In the genomic region with DNA sequence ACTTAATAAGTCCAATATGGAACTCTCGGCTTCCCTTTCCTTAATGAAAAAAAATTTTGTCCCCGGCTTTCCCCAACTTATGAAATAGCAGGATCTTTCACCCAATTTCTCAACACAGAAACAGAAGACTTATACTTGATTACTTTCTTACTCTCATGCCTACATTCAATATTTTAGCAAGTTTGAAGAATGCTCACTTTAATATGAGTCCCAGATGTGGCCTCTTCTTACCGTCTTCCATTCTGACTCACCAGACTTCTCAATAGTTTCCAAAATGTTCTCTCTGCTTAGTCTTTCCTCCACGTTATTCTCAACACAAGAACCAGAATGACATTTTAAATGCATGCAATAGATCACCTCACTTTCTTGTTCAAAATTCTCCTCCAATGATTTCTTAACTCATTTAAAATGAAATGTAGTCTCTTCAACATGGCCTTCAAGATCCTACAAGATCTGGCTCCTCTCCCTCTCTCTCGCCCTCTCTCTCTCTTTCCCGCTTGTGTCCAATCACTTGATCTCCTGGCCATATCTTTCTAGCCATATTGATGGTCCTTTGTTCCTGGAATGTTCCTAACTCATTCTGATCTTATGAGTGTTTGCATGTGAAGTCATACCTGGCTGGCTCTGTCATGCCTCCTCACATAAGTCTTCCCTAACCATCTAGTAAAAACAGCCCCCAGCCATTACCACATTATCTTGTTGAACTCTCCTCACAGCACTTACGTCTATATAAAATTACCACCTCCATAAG, we compare ENCODE assay signal across 33 cellular contexts.
A peak's percentile ranks its signal among the peaks of the same experiment; 100 is the strongest.
DNase-seq lines count a peak whose midpoint lies in the region; ATAC-seq and TF ChIP-seq lines count a peak whose summit lies in the region.
"Had no signal": no experiment of that assay in that cellular context is flagged by ENCODE, and none has a peak within 500 bp of the region (broad histone marks: within the 10 kb centered on the region; RNA-seq: fewer than 3 reads in every experiment).

No MANE protein-coding gene starts in this region.

- no peaks in the 10 kb centered on the region for H3K79me2 ChIP-seq in MM.1S (ENCODE audit: low read length)

- H3K4me3 Mint-ChIP-seq in activated naive CD8-positive, alpha-beta T cell treated with anti-CD3 and anti-CD28 coated beads, Interleukin-2, amount 50 U/mL, for 24 hours = no peak overlapping the region
- no peak overlapping the region for H3K4me3 Mint-ChIP-seq in activated naive CD8-positive, alpha-beta T cell treated with anti-CD3 and anti-CD28 coated beads for 36 hours
- H3K4me3 Mint-ChIP-seq: activated naive CD8-positive, alpha-beta T cell treated with anti-CD3 and anti-CD28 coated beads, Interleukin-2, amount 10 ng/mL, durations not matched to agents 7 days and 5 days; activated T-cell treated with anti-CD3 and anti-CD28 coated beads, Interleukin-2, amount 50 U/mL, for 24 hours; CD8-positive, alpha-beta T cell; endodermal cell; memory B cell; T-helper 17 cell had no signal

- no peak for TF ChIP-seq EP300 in suprapubic skin (IDR thresholded peaks at IDR 0.05)

- TF ChIP-seq CTCF in foreskin fibroblast (IDR thresholded peaks at IDR 0.05; ENCODE audit: low read depth, low read length) (no peak), suprapubic skin (IDR thresholded peaks at IDR 0.05) (no peak), MM.1S (IDR thresholded peaks at IDR 0.05; ENCODE audit: low read length) (no peak)

- DNase-seq in activated naive CD8-positive, alpha-beta T cell treated with anti-CD3 and anti-CD28 coated beads, Interleukin-2, amount 50 U/mL, for 24 hours = no peak
- DNase-seq in activated naive CD8-positive, alpha-beta T cell treated with anti-CD3 and anti-CD28 coated beads for 36 hours = no peak
- DNase-seq in adipocyte (ENCODE audit: low read depth) (peak; percentile 77), foreskin fibroblast (peak; percentile 50 to 79), suprapubic skin (ENCODE audit: low spot score in 2 of 2) (no peak), HuH-7 (ENCODE audit: low spot score) (no peak), MM.1S (no peak), NCI-H2029 treated with DMSO at 0.1 percent for 48 hours (lab: John Stamatoyannopoulos, UW) (no peak)
- DNase-seq: activated CD4-positive, CD25-positive, alpha-beta regulatory T cell; activated gamma-delta T cell; activated naive CD8-positive, alpha-beta T cell treated with anti-CD3 and anti-CD28 coated beads, Interleukin-2, amount 10 ng/mL, durations not matched to agents 7 days and 5 days; activated T-cell treated with anti-CD3 and anti-CD28 coated beads, Interleukin-2, amount 50 U/mL, for 24 hours; CD8-positive, alpha-beta T cell; cerebellar nuclear complex; dermis blood vessel endothelial cell; endodermal cell; GOT3; hippocampal formation; NCI-H1436; NCI-H2081 treated with DMSO at 0.1 percent for 48 hours; NCI-H226; NCI-H526 treated with DMSO at 0.1 percent for 48 hours; NK-92 treated with Interleukin-12 subunit alpha and Interleukin-12 subunit beta, amount 100 ng/mL, for 24 hours; stimulated activated naive CD4-positive, alpha-beta T cell; T-helper 17 cell; testis had no signal

- H3K9me3 ChIP-seq in adipocyte (ENCODE audit: control insufficient read depth, low read length) (peaks cover 7% of the 10 kb centered on the region), suprapubic skin (peaks cover 4% of the 10 kb centered on the region), MM.1S (replicated peaks; ENCODE audit: insufficient read depth, low read length) (no peaks in the 10 kb centered on the region)
- H3K9me3 ChIP-seq: testis had no signal

- H3K9me2 ChIP-seq in MM.1S (replicated peaks; ENCODE audit: insufficient read depth, low read length) = no peaks in the 10 kb centered on the region

- H3K27me3 ChIP-seq in adipocyte (replicated peaks; ENCODE audit: control insufficient read depth, insufficient read depth, low read length) (no peaks in the 10 kb centered on the region), suprapubic skin (no peaks in the 10 kb centered on the region), MM.1S (replicated peaks; ENCODE audit: insufficient read depth, low read length) (no peaks in the 10 kb centered on the region)
- H3K27me3 ChIP-seq: esophagus muscularis mucosa, testis had no signal

- TF ChIP-seq POLR2A in suprapubic skin (IDR thresholded peaks at IDR 0.05) = no peak

- H3K4me2 ChIP-seq in MM.1S (ENCODE audit: low read depth, low read length) = no peak overlapping the region
- H3K4me2 ChIP-seq: KMS-11 had no signal

- peaks cover 6% of the 10 kb centered on the region for H3K4me1 Mint-ChIP-seq in activated naive CD8-positive, alpha-beta T cell treated with anti-CD3 and anti-CD28 coated beads, Interleukin-2, amount 50 U/mL, for 24 hours
- H3K4me1 Mint-ChIP-seq in activated naive CD8-positive, alpha-beta T cell treated with anti-CD3 and anti-CD28 coated beads for 36 hours = peaks cover 6% of the 10 kb centered on the region
- H3K4me1 Mint-ChIP-seq: activated naive CD8-positive, alpha-beta T cell treated with anti-CD3 and anti-CD28 coated beads, Interleukin-2, amount 10 ng/mL, durations not matched to agents 7 days and 5 days; endodermal cell; T-helper 17 cell had no signal

- no peaks in the 10 kb centered on the region for H4K20me1 ChIP-seq in MM.1S (ENCODE audit: insufficient read depth, low read length)

- H3K27ac ChIP-seq in suprapubic skin = peak overlapping the region; percentile 8
- no peak overlapping the region for H3K27ac ChIP-seq in MM.1S (ENCODE audit: low read length)
- H3K27ac ChIP-seq: 22Rv1, esophagus muscularis mucosa, HL-60, KMS-11, testis had no signal

- H3K4me3 ChIP-seq in adipocyte (ENCODE audit: low read length) (peak overlapping the region; percentile 64), foreskin fibroblast (ENCODE audit: low read depth in 1 of 2, low read length in 2 of 2) (no peak overlapping the region), suprapubic skin (no peak overlapping the region), MM.1S (ENCODE audit: low read length) (no peak overlapping the region)
- H3K4me3 ChIP-seq: esophagus muscularis mucosa, skin epidermis, testis had no signal

- H3F3A ChIP-seq in MM.1S (ENCODE audit: insufficient read depth, low read length) = no peaks in the 10 kb centered on the region

- WGBS in suprapubic skin = 71% methylated on average over 7 of the region's 7 CpGs

- H3K36me3 ChIP-seq in adipocyte (ENCODE audit: control insufficient read depth, insufficient read depth, low read length, severe bottlenecking) = no peaks in the 10 kb centered on the region
- no peaks in the 10 kb centered on the region for H3K36me3 ChIP-seq in suprapubic skin
- H3K36me3 ChIP-seq in MM.1S (replicated peaks; ENCODE audit: insufficient read depth, low read length) = no peaks in the 10 kb centered on the region
- H3K36me3 ChIP-seq: esophagus muscularis mucosa had no signal

- H2AFZ ChIP-seq in MM.1S (ENCODE audit: low read length) = no peak overlapping the region

- peak; percentile 53 for ATAC-seq in activated naive CD8-positive, alpha-beta T cell treated with anti-CD3 and anti-CD28 coated beads, Interleukin-2, amount 50 U/mL, for 24 hours
- ATAC-seq: CD8-positive, alpha-beta T cell; Right ventricle myocardium inferior; T-helper 17 cell had no signal

- peak overlapping the region; percentile 63 for H3K9ac ChIP-seq in adipocyte (ENCODE audit: low read length)
- H3K9ac ChIP-seq in MM.1S (ENCODE audit: low read length) = no peak overlapping the region
- H3K9ac ChIP-seq: KMS-11 had no signal

- H3K27ac Mint-ChIP-seq in activated naive CD8-positive, alpha-beta T cell treated with anti-CD3 and anti-CD28 coated beads, Interleukin-2, amount 50 U/mL, for 24 hours = no peak overlapping the region
- no peak overlapping the region for H3K27ac Mint-ChIP-seq in activated naive CD8-positive, alpha-beta T cell treated with anti-CD3 and anti-CD28 coated beads for 36 hours
- H3K27ac Mint-ChIP-seq: activated naive CD8-positive, alpha-beta T cell treated with anti-CD3 and anti-CD28 coated beads, Interleukin-2, amount 10 ng/mL, durations not matched to agents 7 days and 5 days; activated T-cell treated with anti-CD3 and anti-CD28 coated beads, Interleukin-2, amount 50 U/mL, for 24 hours; CD8-positive, alpha-beta T cell; endodermal cell; memory B cell; T-helper 17 cell had no signal

- peaks cover 10% of the 10 kb centered on the region for H3K9me3 Mint-ChIP-seq in activated naive CD8-positive, alpha-beta T cell treated with anti-CD3 and anti-CD28 coated beads, Interleukin-2, amount 50 U/mL, for 24 hours
- H3K9me3 Mint-ChIP-seq in activated naive CD8-positive, alpha-beta T cell treated with anti-CD3 and anti-CD28 coated beads for 36 hours = peaks cover 6% of the 10 kb centered on the region
- H3K9me3 Mint-ChIP-seq: activated T-cell treated with anti-CD3 and anti-CD28 coated beads, Interleukin-2, amount 50 U/mL, for 24 hours had no signal

- H3K27me3 Mint-ChIP-seq in activated naive CD8-positive, alpha-beta T cell treated with anti-CD3 and anti-CD28 coated beads, Interleukin-2, amount 50 U/mL, for 24 hours = peaks cover 6% of the 10 kb centered on the region
- H3K27me3 Mint-ChIP-seq in activated naive CD8-positive, alpha-beta T cell treated with anti-CD3 and anti-CD28 coated beads for 36 hours = peaks cover 3% of the 10 kb centered on the region
- H3K27me3 Mint-ChIP-seq: memory B cell had no signal

- H3K36me3 Mint-ChIP-seq in activated naive CD8-positive, alpha-beta T cell treated with anti-CD3 and anti-CD28 coated beads, Interleukin-2, amount 50 U/mL, for 24 hours (ENCODE audit: low read depth) = no peaks in the 10 kb centered on the region
- peaks cover 3% of the 10 kb centered on the region for H3K36me3 Mint-ChIP-seq in activated naive CD8-positive, alpha-beta T cell treated with anti-CD3 and anti-CD28 coated beads for 36 hours
- H3K36me3 Mint-ChIP-seq: CD8-positive, alpha-beta T cell had no signal

- H3K4me1 ChIP-seq in adipocyte (ENCODE audit: control insufficient read depth, insufficient read depth, low read length) = peaks cover 42% of the 10 kb centered on the region
- no peaks in the 10 kb centered on the region for H3K4me1 ChIP-seq in suprapubic skin
- H3K4me1 ChIP-seq in MM.1S (ENCODE audit: low read length) = peaks cover 3% of the 10 kb centered on the region
- H3K4me1 ChIP-seq: esophagus muscularis mucosa, testis had no signal

Comparison
In these comparisons a context has a peak if more than half of its experiments do, and no peak if none do; other contexts are left out.
1. DNase-seq: peak in adipocyte (single experiment) and foreskin fibroblast (2 of 2); none in activated naive CD8-positive, alpha-beta T cell treated with anti-CD3 and anti-CD28 coated beads, Interleukin-2, amount 50 U/mL, for 24 hours (single experiment), activated naive CD8-positive, alpha-beta T cell treated with anti-CD3 and anti-CD28 coated beads for 36 hours (single experiment), suprapubic skin (0 of 2), HuH-7 (single experiment), MM.1S (single experiment) and NCI-H2029 treated with DMSO at 0.1 percent for 48 hours (single experiment).